In the genomic region with DNA sequence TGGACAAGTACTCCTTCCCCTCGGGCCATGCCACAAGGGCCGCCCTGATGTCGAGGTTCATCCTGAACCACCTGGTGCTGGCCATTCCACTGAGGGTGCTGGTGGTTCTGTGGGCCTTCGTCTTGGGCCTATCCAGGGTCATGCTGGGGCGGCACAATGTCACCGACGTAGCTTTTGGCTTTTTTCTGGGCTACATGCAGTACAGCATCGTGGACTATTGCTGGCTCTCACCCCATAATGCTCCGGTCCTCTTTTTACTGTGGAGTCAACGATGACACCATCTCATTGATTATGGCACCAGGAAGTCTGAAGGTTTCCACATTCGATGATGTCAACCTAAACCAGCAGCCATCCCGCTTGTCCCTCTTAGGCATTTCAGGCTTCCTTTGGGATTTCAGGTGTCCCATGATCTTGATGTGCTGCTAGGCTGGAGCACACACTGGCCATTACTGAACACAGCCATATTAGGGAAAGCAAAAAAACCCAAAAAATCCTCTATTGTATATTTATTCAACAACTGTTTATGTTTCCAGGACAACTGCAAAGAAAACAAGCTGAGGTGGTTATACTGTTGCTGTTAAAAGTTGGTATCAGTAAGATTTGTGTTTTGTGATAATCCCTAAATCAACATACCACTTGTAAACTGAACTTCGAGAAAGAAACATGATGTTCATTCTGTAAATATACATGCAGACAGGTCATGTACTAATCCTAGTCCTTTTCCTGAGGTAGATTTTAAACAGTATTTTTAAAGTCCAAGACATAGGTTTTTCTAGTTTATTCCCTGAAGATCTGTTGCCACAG, we compare ENCODE assay signal across 8 cellular contexts. TPM values are rescaled to one million over a fixed set of nuclear protein-coding genes. Genes with fewer than 3 reads are reported as not detected.
DNase-seq lines count a peak whose midpoint lies in the region; ATAC-seq lines count a peak whose summit lies in the region.

No MANE protein-coding gene starts in this region.

- peak overlapping the region; percentile 84 for H3K4me3 ChIP-seq in rectal smooth muscle tissue (ENCODE audit: low read length)

- H3K27me3 Mint-ChIP-seq in T-cell: no peaks in the 10 kb centered on the region

- CTCF ChIA-PET in T-cell (lab: Charles Lee): interaction anchor here (0.5 to 1.7 kb wide), 2 partner anchors 23 to 1820 kb away, joined by 3 to 12 read pairs; no protein-coding TSS in a partner anchor

- peaks cover 64 to 73% (median 69%) of the 10 kb centered on the region in 3 donors for H3K4me1 Mint-ChIP-seq in T-cell

- no peaks in the 10 kb centered on the region for H3K36me3 ChIP-seq in rectal smooth muscle tissue (ENCODE audit: control insufficient read depth, insufficient read depth, low read length)

- no peak overlapping the region for H3K9ac ChIP-seq in rectal smooth muscle tissue (ENCODE audit: low read length)

- peak overlapping the region; percentile 83 to 98 (median 96) for H3K4me3 Mint-ChIP-seq in T-cell

- H3K36me3 Mint-ChIP-seq in T-cell: no peaks in the 10 kb centered on the region

- no peak overlapping the region for H3K27ac ChIP-seq in rectal smooth muscle tissue (ENCODE audit: low read depth, low read length)

- in situ Hi-C loops in G401 (cut with HindIII; ENCODE audit: low sequenced_read_pairs): no loop called here

- ATAC-seq in T-cell (replicated peaks in 1 of 4) (peak in 1 of 4 experiments; percentile 5), GM21447 (IDR thresholded peaks at IDR 0.05; ENCODE audit: unreplicated experiment) (no peak), HG03175 (IDR thresholded peaks at IDR 0.05; ENCODE audit: unreplicated experiment) (no peak)

- no peaks in the 10 kb centered on the region for H3K4me1 ChIP-seq in rectal smooth muscle tissue (ENCODE audit: control insufficient read depth, insufficient read depth, low read length)

- peak in 4 of 6 experiments; percentile 20 to 49 (median 36) for DNase-seq in stimulated activated naive CD4-positive, alpha-beta T cell (lab: John Stamatoyannopoulos, UW)
- DNase-seq in stimulated activated naive CD4-positive, alpha-beta T cell treated with Interleukin-2 at 50 U/mL for 16 hours (lab: John Stamatoyannopoulos, UW): no peak
- DNase-seq in T-cell (peak in 3 of 34 experiments; percentile 8 to 34 (median 28)), fibroblast of peridontal ligament (ENCODE audit: extremely low read depth) (peak; percentile 35), G401 (ENCODE audit: low spot score) (no peak)

- no peaks in the 10 kb centered on the region for H3K9me3 Mint-ChIP-seq in T-cell

- no peaks in the 10 kb centered on the region for H3K27me3 ChIP-seq in rectal smooth muscle tissue (ENCODE audit: control insufficient read depth, insufficient read depth, low read length)

- peak overlapping the region; percentile 88 to 94 for H3K27ac Mint-ChIP-seq in T-cell

- POLR2A ChIA-PET in T-cell (lab: Charles Lee): interaction anchor here (0.6 to 1.4 kb wide), 3 partner anchors 14 to 16 kb away, joined by 3 read pairs; a partner anchor contains a TSS

RNA-seq across cellular contexts. Expression of a gene that starts 1.1 kb away (rescaled TPM):
- total RNA-seq in T-cell: 10 to 100 TPM in 3 of 5 donors, 1 to 10 TPM in 2; 6.7 to 15.8 (median 14.3) TPM
- 7.7 and 10.5 TPM in 2 replicates for total RNA-seq in G401 (2014; rRNA removed; shearing (Covaris generic))

RNA-seq across cellular contexts. Expression of a gene that starts 3.1 kb away (rescaled TPM):
- 1 to 10 TPM; 1.2 to 5.2 (median 2.5) TPM for total RNA-seq in T-cell
- total RNA-seq in G401 (2014; rRNA removed; shearing (Covaris generic)): 0.34 and 0.80 TPM in 2 replicates

RNA-seq across cellular contexts. Expression of a gene that starts 16.2 kb away (rescaled TPM):
- 10 to 100 TPM; 20.6 to 26.8 (median 23.7) TPM for total RNA-seq in T-cell
- total RNA-seq in G401 (2014; rRNA removed; shearing (Covaris generic)): 10.7 and 20.7 TPM in 2 replicates

Comparison
In these comparisons a context has a peak if more than half of its experiments do, and no peak if none do; other contexts are left out.
1. DNase-seq: peak in stimulated activated naive CD4-positive, alpha-beta T cell (4 of 6) and fibroblast of peridontal ligament (single experiment); none in stimulated activated naive CD4-positive, alpha-beta T cell treated with Interleukin-2 at 50 U/mL for 16 hours (single experiment) and G401 (single experiment).